In genomic region chr21:34846214-34846575, GRCh38 we compare ENCODE assay signal across 10 cellular contexts.
DNase-seq lines count a peak whose midpoint lies in the region; ATAC-seq, FAIRE-seq and TF ChIP-seq lines count a peak whose summit lies in the region.
"Had no signal": no experiment of that assay in that cellular context is flagged by ENCODE, and none has a peak within 500 bp of the region (broad histone marks: within the 10 kb centered on the region; RNA-seq: fewer than 3 reads in every experiment).

No MANE protein-coding gene starts in this region.

- CTCF ChIA-PET in A549 (lab: Yijun Ruan, JAX) = interaction anchor here (0.7 to 2.3 kb wide), 4 partner anchors 40 to 469 kb away, joined by 3 to 12 read pairs (median 4); no protein-coding TSS in a partner anchor

- TF ChIP-seq RAD21 in A549 (conservative IDR thresholded peaks at IDR 0.05 in 1 of 2, IDR thresholded peaks at IDR 0.05 in 1 of 2) = no peak

- ATAC-seq in A549 (peak in 1 of 2 experiments; percentile 8; a peak in 1 of 6 replicates), HG03135 (IDR thresholded peaks at IDR 0.05; ENCODE audit: unreplicated experiment) (peak; percentile 2), GM18868 (IDR thresholded peaks at IDR 0.05; ENCODE audit: unreplicated experiment) (no peak)

- H3K27ac Mint-ChIP-seq in chondrocyte (ENCODE audit: unreplicated experiment) (peak overlapping the region; percentile 91), neural progenitor cell (peak overlapping the region; percentile 87)

- peaks cover 8% of the 10 kb centered on the region for H3F3A ChIP-seq in neural progenitor cell (ENCODE audit: low read depth)

- H3K9me3 ChIP-seq in A549 (no peaks in the 10 kb centered on the region), neural progenitor cell (ENCODE audit: low read depth) (no peaks in the 10 kb centered on the region)

- no peaks in the 10 kb centered on the region for H3K36me3 ChIP-seq in neural progenitor cell

- TF ChIP-seq EP300 in A549 (IDR thresholded peaks at IDR 0.05) = no peak

- peak overlapping the region; percentile 70 for H2AFZ ChIP-seq in neural progenitor cell (replicated peaks)

- H4K20me1 ChIP-seq in neural progenitor cell (ENCODE audit: low read depth) = no peaks in the 10 kb centered on the region

- H3K4me1 ChIP-seq in A549 (peaks cover 45% of the 10 kb centered on the region), neural progenitor cell (peaks cover 14% of the 10 kb centered on the region)

- H3K9ac ChIP-seq in neural progenitor cell = no peak overlapping the region

- no peak for TF ChIP-seq POLR2A in A549 (IDR thresholded peaks at IDR 0.05; ENCODE audit: low read length)
- TF ChIP-seq POLR2A in GM12892 (IDR thresholded peaks at IDR 0.05; ENCODE audit: low read depth, low read length) = no peak

- H3K27ac ChIP-seq in A549 (peak overlapping the region; percentile 64 to 89), neural progenitor cell (no peak overlapping the region)

- H3K9me3 Mint-ChIP-seq in chondrocyte (ENCODE audit: low read depth) = no peaks in the 10 kb centered on the region
- no peaks in the 10 kb centered on the region for H3K9me3 Mint-ChIP-seq in neural progenitor cell

- DNase-seq in A549 (ENCODE audit: low read depth in 1 of 2, low spot score in 1 of 2) (no peak), chondrocyte (ENCODE audit: low spot score) (no peak), neural progenitor cell (ENCODE audit: low spot score) (no peak), activated gamma-delta T cell treated with Interleukin-2 at 50 U/mL for 16 hours (no peak), GM12892 (ENCODE audit: insufficient read length) (no peak), NCI-H1694 treated with DMSO at 0.1 percent for 48 hours (lab: John Stamatoyannopoulos, UW) (no peak)
- DNase-seq: COR-L47, NCI-H446 had no signal

- H3K27me3 ChIP-seq in neural progenitor cell = no peaks in the 10 kb centered on the region

- H3K4me2 ChIP-seq in A549 = peak overlapping the region; percentile 68
- H3K4me2 ChIP-seq in neural progenitor cell = peak overlapping the region; percentile 17

- TF ChIP-seq CTCF in A549 (IDR thresholded peaks at IDR 0.05) (no peak), chondrocyte (IDR thresholded peaks at IDR 0.05) (no peak), neural progenitor cell (IDR thresholded peaks at IDR 0.05) (no peak)

- H3K4me3 Mint-ChIP-seq in chondrocyte (ENCODE audit: unreplicated experiment) = peak overlapping the region; percentile 36
- H3K4me3 Mint-ChIP-seq in neural progenitor cell = no peak overlapping the region

- peaks cover 46% of the 10 kb centered on the region for H3K4me1 Mint-ChIP-seq in chondrocyte (ENCODE audit: low read depth)
- H3K4me1 Mint-ChIP-seq in neural progenitor cell = peaks cover 31% of the 10 kb centered on the region

- H3K4me3 ChIP-seq in A549 (no peak overlapping the region), neural progenitor cell (no peak overlapping the region)

- WGBS in A549 (ENCODE audit: missing lambda C conversion rate) = 84% methylated on average over 2 of the region's 2 CpGs

- H3K27me3 Mint-ChIP-seq in chondrocyte (ENCODE audit: low read depth) = no peaks in the 10 kb centered on the region
- H3K27me3 Mint-ChIP-seq in neural progenitor cell (ENCODE audit: insufficient read depth, low read depth) = peaks cover 7% of the 10 kb centered on the region

- no peaks in the 10 kb centered on the region for H3K79me2 ChIP-seq in neural progenitor cell (ENCODE audit: low read depth)

- FAIRE-seq in A549 (lab: Jason Lieb, UNC) (no peak), GM12892 (lab: Jason Lieb, UNC) (no peak)

- H3K36me3 Mint-ChIP-seq in chondrocyte (ENCODE audit: low read depth) (peaks cover 23% of the 10 kb centered on the region), neural progenitor cell (no peaks in the 10 kb centered on the region)

- POLR2A ChIA-PET in A549 (lab: Yijun Ruan, JAX) = interaction anchor here (1.0 to 2.2 kb wide), 4 partner anchors 9 to 42 kb away, joined by 4 to 9 read pairs (median 8); no protein-coding TSS in a partner anchor

TF ChIP-seq in A549, 52 proteins besides CTCF, POLR2A, EP300 and RAD21:
- no peak for TF ChIP-seq GATA3 (IDR thresholded peaks at IDR 0.05; ENCODE audit: borderline replicate concordance)
- no peak for TF ChIP-seq KDM5A (IDR thresholded peaks at IDR 0.05)
- TF ChIP-seq NPAS2 (CRISPR knock-in tag; IDR thresholded peaks at IDR 0.05; ENCODE audit: borderline replicate concordance) = no peak
- no peak for TF ChIP-seq JUNB (IDR thresholded peaks at IDR 0.05)
- TF ChIP-seq TFCP2L1 (CRISPR knock-in tag; IDR thresholded peaks at IDR 0.05) = no peak
- TF ChIP-seq HOXB5 (CRISPR knock-in tag; IDR thresholded peaks at IDR 0.05) = no peak
- no peak for TF ChIP-seq REST (IDR thresholded peaks at IDR 0.05)
- no peak for TF ChIP-seq FOSB (CRISPR knock-in tag; IDR thresholded peaks at IDR 0.05)
- no peak for TF ChIP-seq CBX2 (IDR thresholded peaks at IDR 0.05; ENCODE audit: borderline replicate concordance, low read depth)
- TF ChIP-seq HMGXB4 (CRISPR knock-in tag; IDR thresholded peaks at IDR 0.05; ENCODE audit: borderline replicate concordance) = no peak
- no peak for TF ChIP-seq BHLHE40 (IDR thresholded peaks at IDR 0.05; ENCODE audit: low read depth, low read length)
- no peak for TF ChIP-seq JUN (IDR thresholded peaks at IDR 0.05)
- TF ChIP-seq PBX3 (IDR thresholded peaks at IDR 0.05) = no peak
- no peak for TF ChIP-seq CBX8 (IDR thresholded peaks at IDR 0.05)
- no peak for TF ChIP-seq ZFP36 (IDR thresholded peaks at IDR 0.05; ENCODE audit: borderline replicate concordance, partially characterized antibody)
- TF ChIP-seq RNF2 (IDR thresholded peaks at IDR 0.05; ENCODE audit: borderline replicate concordance, low read depth) = no peak
- TF ChIP-seq POLR2AphosphoS2 (conservative IDR thresholded peaks at IDR 0.05; ENCODE audit: low read length) = no peak
